17 cellular contexts compared by ENCODE assay signal in the genomic region with DNA sequence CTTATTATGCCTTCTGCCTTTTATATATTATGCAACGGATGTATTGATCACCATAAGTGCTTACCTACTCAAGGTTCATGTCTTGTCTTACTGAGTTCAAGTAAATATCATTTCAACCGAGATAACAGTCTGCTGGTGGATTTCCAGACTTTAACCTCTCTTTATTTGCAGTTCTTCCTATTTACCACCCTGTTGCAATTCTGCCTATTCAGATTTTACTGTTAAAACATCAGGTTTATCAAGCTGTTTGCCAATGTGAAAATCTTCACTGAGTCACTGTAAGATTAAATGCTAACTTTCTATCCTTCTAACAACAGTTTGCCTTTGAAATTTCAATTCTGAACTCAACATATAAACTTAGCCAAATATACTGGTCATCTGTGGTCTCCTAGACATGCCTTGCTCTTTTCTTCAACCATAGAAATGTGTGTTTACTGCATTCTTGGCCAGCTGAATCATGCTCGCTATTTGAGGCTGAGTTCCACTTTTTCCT.
A peak's percentile ranks its signal among the peaks of the same experiment; 100 is the strongest.
DNase-seq lines count a peak whose midpoint lies in the region; ATAC-seq and FAIRE-seq lines count a peak whose summit lies in the region.
"Had no signal": no experiment of that assay in that cellular context is flagged by ENCODE, and none has a peak within 500 bp of the region (broad histone marks: within the 10 kb centered on the region; RNA-seq: fewer than 3 reads in every experiment).

No MANE protein-coding gene starts in this region.

- H3K27ac Mint-ChIP-seq in T-helper 17 cell, result no peak overlapping the region
- H3K27ac Mint-ChIP-seq: activated naive CD4-positive, alpha-beta T cell treated with anti-CD3 and anti-CD28 coated beads for 36 hours; type B pancreatic cell had no signal

- no peak overlapping the region for H3K4me3 Mint-ChIP-seq in T-helper 17 cell
- H3K4me3 Mint-ChIP-seq: activated naive CD4-positive, alpha-beta T cell treated with anti-CD3 and anti-CD28 coated beads for 36 hours; type B pancreatic cell had no signal

- no peaks in the 10 kb centered on the region for H3K36me3 Mint-ChIP-seq in T-helper 17 cell (ENCODE audit: low read depth)
- H3K36me3 Mint-ChIP-seq: type B pancreatic cell had no signal

- DNase-seq in AG08395 (ENCODE audit: low spot score), result peak; percentile 2
- DNase-seq in HS-5 (ENCODE audit: low read depth), result peak; percentile 65
- peak; percentile 90 for DNase-seq in astrocyte of the hippocampus (ENCODE audit: low read depth, low spot score)
- peak; percentile 56 for DNase-seq in islet precursor cell
- no peak for DNase-seq in putamen (ENCODE audit: low spot score)
- no peak for DNase-seq in T-helper 17 cell
- no peak for DNase-seq in DMS153 treated with DMSO at 0.1 percent for 48 hours (lab: John Stamatoyannopoulos, UW; ENCODE audit: unreplicated experiment)
- DNase-seq in frontal cortex (ENCODE audit: low spot score in 2 of 2), result no peak
- DNase-seq: activated naive CD4-positive, alpha-beta T cell treated with anti-CD3 and anti-CD28 coated beads for 36 hours; KG1; mucosa of descending colon; NCI-H1694 treated with DMSO at 0.1 percent for 48 hours; NCI-H774; SIG-M5 had no signal

- no peak for ATAC-seq in T-helper 17 cell
- ATAC-seq: esophagus mucosa, mucosa of descending colon had no signal

- H3K4me1 Mint-ChIP-seq in T-helper 17 cell, result no peaks in the 10 kb centered on the region

- H3K27me3 Mint-ChIP-seq in T-helper 17 cell, result no peaks in the 10 kb centered on the region
- H3K27me3 Mint-ChIP-seq: type B pancreatic cell had no signal

- FAIRE-seq in frontal cortex (lab: Jason Lieb, UNC), result no peak
- FAIRE-seq: GM12891 had no signal

- no peaks in the 10 kb centered on the region for H3K9me3 ChIP-seq in T-helper 17 cell (ENCODE audit: control insufficient read depth, low read length, poor library complexity, severe bottlenecking)
- H3K9me3 ChIP-seq: mucosa of descending colon had no signal

Comparison
In these comparisons a context has a peak if more than half of its experiments do, and no peak if none do; other contexts are left out.
1. DNase-seq: peak in AG08395 (single experiment), HS-5 (single experiment), astrocyte of the hippocampus (single experiment) and islet precursor cell (single experiment); none in putamen (single experiment), T-helper 17 cell (0 of 3), DMS153 treated with DMSO at 0.1 percent for 48 hours (single experiment) and frontal cortex (0 of 2).